In genomic region chr10:35636942-35637341, GRCh38 we compare ENCODE assay signal across 16 cellular contexts. TPM values are rescaled to one million over a fixed set of nuclear protein-coding genes. Genes with fewer than 3 reads are reported as not detected.
A peak's percentile ranks its signal among the peaks of the same experiment; 100 is the strongest.
DNase-seq lines count a peak whose midpoint lies in the region; ATAC-seq and TF ChIP-seq lines count a peak whose summit lies in the region.
"Had no signal": no experiment of that assay in that cellular context is flagged by ENCODE, and none has a peak within 500 bp of the region (broad histone marks: within the 10 kb centered on the region; RNA-seq: fewer than 3 reads in every experiment).

No MANE protein-coding gene starts in this region.

- 57 to 87% methylated on average over 7 of the region's 7 CpGs for WGBS in sigmoid colon, 2 donors

- no peak for TF ChIP-seq CTCF in sigmoid colon (IDR thresholded peaks at IDR 0.05)

- no peak for TF ChIP-seq EP300 in sigmoid colon (IDR thresholded peaks at IDR 0.05)

- H3K4me1 ChIP-seq in ES-I3 (ENCODE audit: insufficient read depth, low read length), result peaks cover 13% of the 10 kb centered on the region
- peaks cover 37% of the 10 kb centered on the region for H3K4me1 ChIP-seq in iPS-18a (ENCODE audit: control insufficient read depth, low read depth, low read length)
- H3K4me1 ChIP-seq in sigmoid colon, result peaks cover 0 to 47% (median 30%) of the 10 kb centered on the region in 4 donors

- DNase-seq in SK-N-MC (ENCODE audit: low read depth, low spot score), result no peak
- DNase-seq in sigmoid colon, result no peak
- no peak for DNase-seq in H4 (ENCODE audit: low spot score)
- DNase-seq: activated CD4-positive, alpha-beta T cell treated with anti-CD3 and anti-CD28 coated beads for 1 hour; activated CD8-positive, alpha-beta memory T cell treated with anti-CD3 and anti-CD28 coated beads, Interleukin-2, amount 10 ng/mL, durations not matched to agents 7 days and 5 days; DMS153; Kasumi-1; left lung; NCI-H1105; NCI-H774 had no signal

- H3K36me3 ChIP-seq in ES-I3 (ENCODE audit: insufficient read depth, low read length) (no peaks in the 10 kb centered on the region), SK-N-MC (ENCODE audit: insufficient read depth, low read length) (no peaks in the 10 kb centered on the region), iPS-18a (ENCODE audit: control insufficient read depth, low read depth, low read length) (no peaks in the 10 kb centered on the region), sigmoid colon (no peaks in the 10 kb centered on the region)
- H3K36me3 ChIP-seq: BLaER1, left lung had no signal

- ATAC-seq in GM21619 (IDR thresholded peaks at IDR 0.05; ENCODE audit: unreplicated experiment) (no peak), HG02678 (IDR thresholded peaks at IDR 0.05; ENCODE audit: unreplicated experiment) (no peak)
- ATAC-seq: activated CD8-positive, alpha-beta memory T cell treated with anti-CD3 and anti-CD28 coated beads, Interleukin-2, amount 10 ng/mL, durations not matched to agents 7 days and 5 days; left lung had no signal

- peak overlapping the region; percentile 75 for H3K4me3 ChIP-seq in SK-N-MC
- H3K4me3 ChIP-seq in iPS-18a (ENCODE audit: low read length), result peak overlapping the region; percentile 45
- peak overlapping the region in 3 of 4 donors; percentile 12 to 97 (median 30) for H3K4me3 ChIP-seq in sigmoid colon
- H3K4me3 ChIP-seq: BLaER1, left lung, SJSA1 had no signal

- H3K27ac ChIP-seq in SK-N-MC, result no peak overlapping the region; the same call in 1 of the 2 replicates
- no peak overlapping the region for H3K27ac ChIP-seq in iPS-18a (ENCODE audit: low read length)
- H3K27ac ChIP-seq in sigmoid colon, result peak overlapping the region in 3 of 4 donors; percentile 55 to 66 (median 65)
- H3K27ac ChIP-seq: BLaER1, left lung, SJSA1 had no signal

- H3K9ac ChIP-seq in ES-I3 (ENCODE audit: low read depth, low read length) (peak overlapping the region; percentile 46; the same call in 1 of the 2 replicates), SK-N-MC (ENCODE audit: insufficient read length) (peak overlapping the region; percentile 22), iPS-18a (ENCODE audit: low read length) (no peak overlapping the region)
- H3K9ac ChIP-seq: BLaER1 had no signal

- intact Hi-C loops in sigmoid colon (cut with DNase I), result loop anchor here (5.0 to 10.0 kb wide), 3 partner anchors 480 to 1240 kb away; no protein-coding TSS in a partner anchor

- H3K27me3 ChIP-seq in iPS-18a (ENCODE audit: control insufficient read depth, insufficient read depth, low read length), result peaks cover 9% of the 10 kb centered on the region
- no peaks in the 10 kb centered on the region for H3K27me3 ChIP-seq in sigmoid colon
- H3K27me3 ChIP-seq: BLaER1, SJSA1 had no signal

- no peak for TF ChIP-seq POLR2A in sigmoid colon (IDR thresholded peaks at IDR 0.05)

- H3K9me3 ChIP-seq in ES-I3 (ENCODE audit: control insufficient read depth, insufficient read depth, low read length), result no peaks in the 10 kb centered on the region; the same call in 1 of the 2 replicates
- no peaks in the 10 kb centered on the region for H3K9me3 ChIP-seq in SK-N-MC (ENCODE audit: low read depth, low read length)
- no peaks in the 10 kb centered on the region for H3K9me3 ChIP-seq in iPS-18a (ENCODE audit: control insufficient read depth, low read depth, low read length)
- H3K9me3 ChIP-seq in sigmoid colon, result no peaks in the 10 kb centered on the region
- H3K9me3 ChIP-seq: BLaER1, left lung had no signal

RNA-seq across cellular contexts. Expression of gene FZD8, which starts 5.2 kb away (rescaled TPM):
- total RNA-seq in sigmoid colon, result 10 to 100 TPM in 3 of 4 donors, 1 to 10 TPM in 1; 6.6 to 15.8 (median 11.7) TPM
- 1 to 10 TPM in 2 of 3 donors, under 1 TPM in 1; 0.92 to 5.0 (median 1.2) TPM for polyA plus RNA-seq in sigmoid colon
- 1.6 and 2.5 TPM in 2 replicates for total RNA-seq in H4 (2014; rRNA removed; shearing (Covaris generic))

RNA-seq across cellular contexts. Expression of gene GJD4, which starts 31.8 kb away (rescaled TPM):
- total RNA-seq in sigmoid colon, result not detected
- polyA plus RNA-seq in sigmoid colon, result not detected
- total RNA-seq in H4 (2014; rRNA removed; shearing (Covaris generic)), result not detected in 2 replicates
- total RNA-seq: activated CD8-positive, alpha-beta memory T cell treated with anti-CD3 and anti-CD28 coated beads, Interleukin-2, amount 10 ng/mL, durations not matched to agents 7 days and 5 days; left lung had no signal

Comparison
In these comparisons a context has a peak if more than half of its experiments do, and no peak if none do; other contexts are left out.
1. H3K27ac ChIP-seq: peak in sigmoid colon (3 of 4); none in SK-N-MC (single experiment) and iPS-18a (single experiment).
2. Peak in every context shown above with its lines, with median percentiles within 50 percentile points of each other: H3K4me3 ChIP-seq.